Comparison of ENCODE assay signal across 18 cellular contexts in the genomic region with DNA sequence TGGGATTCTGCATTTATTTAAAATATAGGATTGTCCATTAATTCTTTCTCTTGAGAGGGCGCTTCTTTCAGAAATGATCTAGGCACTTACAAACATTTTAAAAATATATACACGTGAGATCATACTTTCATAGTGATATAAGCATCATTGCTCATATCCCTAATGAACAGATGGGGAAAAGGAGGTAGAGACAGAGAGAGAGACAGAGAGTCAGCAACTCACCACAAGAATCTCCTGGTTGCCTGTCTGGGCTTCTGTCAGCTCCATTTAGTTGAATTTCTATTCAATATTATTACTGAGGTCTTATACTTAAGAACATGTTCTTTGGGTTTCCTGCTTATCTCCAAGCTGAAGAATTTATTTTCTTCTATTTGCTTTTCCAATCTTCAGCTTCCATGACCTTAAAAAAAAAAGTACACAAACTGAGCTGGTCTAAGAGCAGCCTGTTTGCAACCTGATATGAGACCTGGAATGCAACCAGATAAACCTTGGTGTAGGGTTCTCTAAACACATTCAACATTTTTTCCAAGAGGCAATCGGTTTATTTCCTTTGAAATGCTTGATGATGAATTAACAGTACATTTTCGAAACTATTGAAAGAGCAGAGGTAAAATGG. TPM values are rescaled to one million over a fixed set of nuclear protein-coding genes. Genes with fewer than 3 reads are reported as not detected.
A peak's percentile ranks its signal among the peaks of the same experiment; 100 is the strongest.
DNase-seq lines count a peak whose midpoint lies in the region; ATAC-seq and TF ChIP-seq lines count a peak whose summit lies in the region.
"Had no signal": no experiment of that assay in that cellular context is flagged by ENCODE, and none has a peak within 500 bp of the region (broad histone marks: within the 10 kb centered on the region; RNA-seq: fewer than 3 reads in every experiment).

No MANE protein-coding gene starts in this region.

- peak overlapping the region; percentile 63 for H3K27ac Mint-ChIP-seq in mesothelial cell of epicardium
- H3K27ac Mint-ChIP-seq: activated CD4-positive, alpha-beta memory T cell treated with anti-CD3 and anti-CD28 coated beads for 36 hours; neural progenitor cell; stimulated activated memory B cell treated with anti-CD40 and anti-IgM and Interleukin-4, amounts not matched to agents 10 μg/mL and 1 μg/mL and 100 μg/mL, for 72 hours had no signal

- peaks cover 51% of the 10 kb centered on the region for H3K4me1 Mint-ChIP-seq in mesothelial cell of epicardium
- H3K4me1 Mint-ChIP-seq: stimulated activated memory B cell treated with anti-CD40 and anti-IgM and Interleukin-4, amounts not matched to agents 10 μg/mL and 1 μg/mL and 100 μg/mL, for 72 hours had no signal

- DNase-seq in AG10803 (ENCODE audit: low read depth) (peak; percentile 26), HEK293T (ENCODE audit: extremely low spot score) (peak; percentile 26), astrocyte of the hippocampus (ENCODE audit: low read depth, low spot score) (peak; percentile 77), mesothelial cell of epicardium (ENCODE audit: low spot score in 2 of 2, unreplicated experiment in 2 of 2) (no peak), Ammon's horn (ENCODE audit: low spot score) (no peak), HuH-7.5 (ENCODE audit: low spot score) (no peak)
- DNase-seq in stimulated activated naive CD8-positive, alpha-beta T cell treated with anti-CD3 and anti-CD28 coated beads, Interleukin-15, Interleukin-2, amounts not matched to agents 100 U/mL and 50 U/mL, for 24 hours: no peak
- DNase-seq: activated CD4-positive, alpha-beta memory T cell treated with anti-CD3 and anti-CD28 coated beads for 36 hours; activated naive CD4-positive, alpha-beta T cell; C1 segment of cervical spinal cord; foreskin keratinocyte; NCI-H1436 treated with DMSO at 0.1 percent for 48 hours; stimulated activated CD4-positive, alpha-beta T cell treated with anti-CD3 and anti-CD28 coated beads, Interleukin-2, amount 100 ng/mL, for 24 hours had no signal

- CTCF ChIA-PET in HEK293T (lab: Yijun Ruan, JAX): interaction anchor here (0.7 kb wide), 1 partner anchor 58 kb away, joined by 4 read pairs; no protein-coding TSS in a partner anchor

- H3K4me3 ChIP-seq in AG10803 (ENCODE audit: low read length): no peak overlapping the region
- H3K4me3 ChIP-seq: neural progenitor cell had no signal

- no peaks in the 10 kb centered on the region for H3K36me3 Mint-ChIP-seq in mesothelial cell of epicardium
- H3K36me3 Mint-ChIP-seq: activated CD4-positive, alpha-beta memory T cell treated with anti-CD3 and anti-CD28 coated beads for 36 hours; neural progenitor cell; stimulated activated memory B cell treated with anti-CD40 and anti-IgM and Interleukin-4, amounts not matched to agents 10 μg/mL and 1 μg/mL and 100 μg/mL, for 72 hours had no signal

- POLR2A ChIA-PET in HEK293T (lab: Yijun Ruan, JAX): interaction anchor here (2.4 kb wide), 1 partner anchor 52 kb away, joined by 10 read pairs; no protein-coding TSS in a partner anchor

- no peaks in the 10 kb centered on the region for H3K27me3 Mint-ChIP-seq in mesothelial cell of epicardium (ENCODE audit: low read depth)
- H3K27me3 Mint-ChIP-seq: stimulated activated memory B cell treated with anti-CD40 and anti-IgM and Interleukin-4, amounts not matched to agents 10 μg/mL and 1 μg/mL and 100 μg/mL, for 72 hours had no signal

- no peak for ATAC-seq in GM21723 (IDR thresholded peaks at IDR 0.05; ENCODE audit: unreplicated experiment)
- no peak for ATAC-seq in stimulated activated naive CD8-positive, alpha-beta T cell treated with anti-CD3 and anti-CD28 coated beads, Interleukin-15, Interleukin-2, amounts not matched to agents 100 U/mL and 50 U/mL, for 24 hours
- ATAC-seq: foreskin keratinocyte; stimulated activated memory B cell treated with anti-CD40 and anti-IgM and Interleukin-4, amounts not matched to agents 10 μg/mL and 1 μg/mL and 100 μg/mL, for 72 hours had no signal

- peak overlapping the region; percentile 15 for H3K4me3 Mint-ChIP-seq in mesothelial cell of epicardium
- H3K4me3 Mint-ChIP-seq: activated CD4-positive, alpha-beta memory T cell treated with anti-CD3 and anti-CD28 coated beads for 36 hours; neural progenitor cell; stimulated activated memory B cell treated with anti-CD40 and anti-IgM and Interleukin-4, amounts not matched to agents 10 μg/mL and 1 μg/mL and 100 μg/mL, for 72 hours had no signal

- no peak for TF ChIP-seq CTCF in AG10803 (conservative IDR thresholded peaks at IDR 0.05; ENCODE audit: low read length)
- no peak for TF ChIP-seq CTCF in mesothelial cell of epicardium (IDR thresholded peaks at IDR 0.05; ENCODE audit: unreplicated experiment)

- no peaks in the 10 kb centered on the region for H3K9me3 Mint-ChIP-seq in mesothelial cell of epicardium
- H3K9me3 Mint-ChIP-seq: activated CD4-positive, alpha-beta memory T cell treated with anti-CD3 and anti-CD28 coated beads for 36 hours; stimulated activated memory B cell treated with anti-CD40 and anti-IgM and Interleukin-4, amounts not matched to agents 10 μg/mL and 1 μg/mL and 100 μg/mL, for 72 hours had no signal

TF ChIP-seq in HEK293T, 16 proteins besides CTCF, POLR2A, EP300 and RAD21:
- 0 out of 2 replicates have a peak, but pooled peaks have one; percentile 28 for TF ChIP-seq ZNF384 (IDR thresholded peaks at IDR 0.05)
- TF ChIP-seq TARDBP (IDR thresholded peaks at IDR 0.05): no peak

RNA-seq across cellular contexts. Expression of a gene that starts 51.6 kb away (rescaled TPM):
- total RNA-seq in mesothelial cell of epicardium: 58.0 to 62.4 TPM (median 62.0 TPM) in 3 replicates
- total RNA-seq: HT-29; T-helper 1 cell treated with Interleukin-12 subunit alpha and Interleukin-12 subunit beta and Interleukin-4 antibody, amounts not matched to agents 30 ng/mL and 1 ng/mL, for 36 hours had no signal

Comparison
In these comparisons a context has a peak if more than half of its experiments do, and no peak if none do; other contexts are left out.
1. DNase-seq: peak in AG10803 (single experiment), HEK293T (single experiment) and astrocyte of the hippocampus (single experiment); none in mesothelial cell of epicardium (0 of 2), Ammon's horn (single experiment), HuH-7.5 (single experiment) and stimulated activated naive CD8-positive, alpha-beta T cell treated with anti-CD3 and anti-CD28 coated beads, Interleukin-15, Interleukin-2, amounts not matched to agents 100 U/mL and 50 U/mL, for 24 hours (single experiment).